ENCODE assay signal across 10 cellular contexts in genomic region chr18:58578835-58579560, GRCh38. TPM values are rescaled to one million over a fixed set of nuclear protein-coding genes. Genes with fewer than 3 reads are reported as not detected.
DNase-seq lines count a peak whose midpoint lies in the region; ATAC-seq, FAIRE-seq and TF ChIP-seq lines count a peak whose summit lies in the region.
"Had no signal": no experiment of that assay in that cellular context is flagged by ENCODE, and none has a peak within 500 bp of the region (broad histone marks: within the 10 kb centered on the region; RNA-seq: fewer than 3 reads in every experiment).

No MANE protein-coding gene starts in this region.

- ATAC-seq in GM12878 (peak; percentile 42), left lung (peak; percentile 45), HG03460 (IDR thresholded peaks at IDR 0.05; ENCODE audit: unreplicated experiment) (no peak)
- no peak for ATAC-seq in effector memory CD8-positive, alpha-beta T cell (replicated peaks)

- no peak for FAIRE-seq in GM12878 (lab: Jason Lieb, UNC)

- peaks cover 14 to 22% of the 10 kb centered on the region in 2 donors for H3K27me3 Mint-ChIP-seq in effector memory CD8-positive, alpha-beta T cell

- no peak for TF ChIP-seq RAD21 in GM12878 (IDR thresholded peaks at IDR 0.05; ENCODE audit: insufficient read depth, low read depth, low read length)

- DNase-seq in HFF-Myc (ENCODE audit: extremely low read depth, low read depth) (no peak), GM12878 (ENCODE audit: low read depth, low spot score) (no peak), left lung (no peak), GM13977 (ENCODE audit: low spot score) (no peak)
- DNase-seq in activated effector memory CD4-positive, alpha-beta T cell treated with anti-CD3 and anti-CD28 coated beads, Interleukin-2, amount 50 U/mL, for 16 hours, result no peak
- no peak for DNase-seq in effector memory CD8-positive, alpha-beta T cell
- DNase-seq: activated T-cell treated with anti-CD3 and anti-CD28 coated beads, Interleukin-2, amount 50 U/mL, for 1 hour; Peyer's patch had no signal

- H3K27me3 ChIP-seq in ACC112 (ENCODE audit: insufficient read depth, low read length) (no peaks in the 10 kb centered on the region), GM12878 (replicated peaks in 1 of 2; ENCODE audit: control insufficient read depth in 2 of 2, insufficient read depth in 2 of 2, low read length in 1 of 2) (no peaks in the 10 kb centered on the region), left lung (no peaks in the 10 kb centered on the region)
- H3K27me3 ChIP-seq: Peyer's patch had no signal

- no peaks in the 10 kb centered on the region for H3K79me2 ChIP-seq in ACC112 (ENCODE audit: control insufficient read depth, insufficient read depth, low read length, unreplicated experiment)
- no peaks in the 10 kb centered on the region for H3K79me2 ChIP-seq in GM12878 (ENCODE audit: control insufficient read depth, insufficient read depth, low read length)

- H3K4me2 ChIP-seq in GM12878 (ENCODE audit: control insufficient read depth, insufficient read depth), result no peak overlapping the region

- TF ChIP-seq CTCF in HFF-Myc (IDR thresholded peaks at IDR 0.05; ENCODE audit: low read depth, low read length, missing control alignments) (no peak), GM12878 (IDR thresholded peaks at IDR 0.05 in 2 of 3, conservative IDR thresholded peaks at IDR 0.05 in 1 of 3; ENCODE audit: control insufficient read depth in 2 of 3, extremely low read depth in 1 of 3, insufficient read depth in 1 of 3, low read depth in 3 of 3, low read length in 3 of 3) (no peak), left lung (IDR thresholded peaks at IDR 0.05) (no peak), GM13977 (IDR thresholded peaks at IDR 0.05; ENCODE audit: extremely low read depth, insufficient read depth, missing control alignments) (no peak)

- H4K20me1 ChIP-seq in GM12878 (ENCODE audit: control insufficient read depth, insufficient read depth), result no peaks in the 10 kb centered on the region

- CTCF ChIA-PET in GM12878 (lab: Yijun Ruan, JAX), result interaction anchor here (1.1 kb wide), 1 partner anchor 7 kb away, joined by 4 read pairs; no protein-coding TSS in a partner anchor

- H3K27ac Mint-ChIP-seq in effector memory CD8-positive, alpha-beta T cell, result no peak overlapping the region

- peak overlapping the region; percentile 83 for H3K27ac ChIP-seq in ACC112 (ENCODE audit: low read depth, low read length)
- no peak overlapping the region for H3K27ac ChIP-seq in GM12878 (ENCODE audit: control insufficient read depth, insufficient read depth)
- no peak overlapping the region for H3K27ac ChIP-seq in left lung
- H3K27ac ChIP-seq: Peyer's patch had no signal

- TF ChIP-seq POLR2A in GM12878 (IDR thresholded peaks at IDR 0.05; ENCODE audit: low read depth, low read length), result no peak

- H3K9me3 ChIP-seq in GM12878 (replicated peaks; ENCODE audit: control insufficient read depth, insufficient read depth, low read length) (peaks cover 6% of the 10 kb centered on the region; the same call in 2 of the 3 replicates), left lung (no peaks in the 10 kb centered on the region)
- H3K9me3 ChIP-seq: Peyer's patch had no signal

- H3K36me3 ChIP-seq in ACC112 (ENCODE audit: insufficient read depth, low read length) (no peaks in the 10 kb centered on the region), GM12878 (ENCODE audit: control insufficient read depth in 2 of 2, insufficient read depth in 2 of 2, low read length in 1 of 2) (no peaks in the 10 kb centered on the region), left lung (no peaks in the 10 kb centered on the region)
- H3K36me3 ChIP-seq: Peyer's patch had no signal

- RAD21 ChIA-PET in GM12878 (lab: Charles Lee; ENCODE audit: unreplicated experiment), result no interaction called here

- POLR2A ChIA-PET in GM12878 (lab: Charles Lee), result interaction anchor here (0.9 kb wide), 1 partner anchor 46 kb away, joined by 3 read pairs; no protein-coding TSS in a partner anchor

- H3K9me3 Mint-ChIP-seq in effector memory CD8-positive, alpha-beta T cell, result no peaks in the 10 kb centered on the region

- H3K4me3 ChIP-seq in ACC112 (ENCODE audit: low read depth, low read length) (peak overlapping the region; percentile 69), HFF-Myc (replicated peaks; ENCODE audit: low read depth, low read length) (peak overlapping the region; percentile 38), GM12878 (no peak overlapping the region), left lung (no peak overlapping the region)
- H3K4me3 ChIP-seq: Peyer's patch had no signal

- peaks cover 54% of the 10 kb centered on the region for H3K4me1 ChIP-seq in ACC112 (ENCODE audit: control insufficient read depth, insufficient read depth, low read length, unreplicated experiment)
- H3K4me1 ChIP-seq in GM12878 (ENCODE audit: control insufficient read depth, insufficient read depth, low read length), result no peaks in the 10 kb centered on the region
- H3K4me1 ChIP-seq in left lung, result no peaks in the 10 kb centered on the region
- H3K4me1 ChIP-seq: Peyer's patch had no signal

- intact Hi-C loops in GM12878 (cut with micrococcal nuclease; ENCODE audit: unreplicated experiment), result no loop called here
- intact Hi-C loops in left lung (cut with DNase I), result no loop called here

- H2AFZ ChIP-seq in ACC112 (ENCODE audit: low read length, unreplicated experiment) (peak overlapping the region; percentile 3), GM12878 (ENCODE audit: control insufficient read depth, low read depth, low read length) (no peak overlapping the region; the same call in 1 of the 2 replicates)

- SMC1A ChIA-PET in GM12878 (lab: Charles Lee; ENCODE audit: uncharacterized antibody, unreplicated experiment), result interaction anchor here (0.9 to 2.5 kb wide), 5 partner anchors 9 to 41 kb away, joined by 3 to 7 read pairs (median 4); no protein-coding TSS in a partner anchor

- H3K36me3 Mint-ChIP-seq in effector memory CD8-positive, alpha-beta T cell (ENCODE audit: insufficient read depth), result peaks cover 4% of the 10 kb centered on the region

- no peak overlapping the region for H3K4me3 Mint-ChIP-seq in effector memory CD8-positive, alpha-beta T cell

- WGBS in GM12878 (ENCODE audit: insufficient coverage, insufficient replicate concordance, low lambda C conversion rate, missing lambda C conversion rate), result 80% methylated on average over 8 of the region's 8 CpGs

- no peak for TF ChIP-seq EP300 in GM12878 (IDR thresholded peaks at IDR 0.05; ENCODE audit: borderline replicate concordance in 1 of 2, control insufficient read depth in 1 of 2, low read depth in 2 of 2, low read length in 2 of 2)

- TSS peak; percentile 56 for BruUV-seq in GM12878 (replicated peaks; lab: Mats Ljungman, UMichigan)

- H3K9ac ChIP-seq in GM12878 (ENCODE audit: control insufficient read depth, insufficient read depth, low read length), result no peak overlapping the region

- no peaks in the 10 kb centered on the region for H3K4me1 Mint-ChIP-seq in effector memory CD8-positive, alpha-beta T cell (ENCODE audit: low read depth in 2 of 2)

- in situ Hi-C loops in GM12878 (cut with MboI) (no loop called here), GM13977 (cut with MboI; ENCODE audit: low pct_unique_long_range_greater_than_20kb, low sequenced_read_pairs, unreplicated experiment) (no loop called here)

TF ChIP-seq in GM12878, 131 proteins besides CTCF, POLR2A, EP300 and RAD21 (continues in another document):
- TF ChIP-seq LARP7 (IDR thresholded peaks at IDR 0.05) (no peak), ATF7 (IDR thresholded peaks at IDR 0.05; ENCODE audit: low read depth) (no peak), TCF12 (IDR thresholded peaks at IDR 0.05; ENCODE audit: low read depth, low read length) (no peak), SIX5 (IDR thresholded peaks at IDR 0.05; ENCODE audit: low read depth, low read length, severe bottlenecking) (no peak), CHD2 (IDR thresholded peaks at IDR 0.05; ENCODE audit: borderline replicate concordance, low read depth, low read length) (no peak), STAT3 (IDR thresholded peaks at IDR 0.05; ENCODE audit: low read depth, low read length) (no peak), CEBPB (IDR thresholded peaks at IDR 0.05; ENCODE audit: borderline replicate concordance in 1 of 2, low read depth in 2 of 2, low read length in 2 of 2) (no peak), ZBED1 (IDR thresholded peaks at IDR 0.05; ENCODE audit: borderline replicate concordance) (no peak), PKNOX1 (IDR thresholded peaks at IDR 0.05) (no peak)

RNA-seq across cellular contexts. Expression of gene ALPK2, which starts 49.9 kb away (rescaled TPM):
- 28.8 and 29.7 TPM in 2 replicates for total RNA-seq in GM12878 (2013; cell fraction: nucleolus; rRNA removed)
- total RNA-seq in GM12878 (2014; rRNA removed), result 4.5 and 5.8 TPM in 2 replicates
- 8.1 and 8.5 TPM in 2 replicates for total RNA-seq in GM12878 (2014; rRNA removed; fragmentation: Illumina TruSeq; extraction: Trizol)
- total RNA-seq in GM12878 (2021), result 4.3 and 5.1 TPM in 2 replicates
- 2.5 TPM for polyA plus RNA-seq in GM12878 (2011; ENCODE audit: low read depth)
- polyA plus RNA-seq in GM12878 (2011; rRNA removed), result 27.4 and 36.5 TPM in 2 replicates
- 14.0 TPM in 2 replicates for polyA plus RNA-seq in GM12878 (2011; cell fraction: cytosol; rRNA removed)
- polyA plus RNA-seq in GM12878 (2011; cell fraction: nucleus; rRNA removed), result 68.7 and 99.5 TPM in 2 replicates
- 2.4 and 3.8 TPM in 2 replicates for polyA plus RNA-seq in GM12878 (2012)
- polyA plus RNA-seq in GM12878 (2014; fragmentation: Illumina TruSeq; extraction: Trizol), result 4.8 and 4.9 TPM in 2 replicates
- 1 to 10 TPM; 1.6 to 1.8 TPM for polyA plus RNA-seq in GM12878 (2014; fragmentation: Nextera tagmentation; extraction: Ambion mirVana)
- 3.4 TPM in 2 replicates for polyA plus RNA-seq in GM12878 (2014; rRNA removed)
- polyA plus RNA-seq in GM12878 (2016; fragmentation: Nextera tagmentation; extraction: Ambion mirVana), result 1 to 10 TPM; 5.1 to 6.0 TPM
- polyA minus RNA-seq in GM12878 (2011; rRNA and poly(A)+ RNA removed), result 53.4 and 56.6 TPM in 2 replicates
- 10.0 and 12.4 TPM in 2 replicates for polyA minus RNA-seq in GM12878 (2011; cell fraction: cytosol; rRNA and poly(A)+ RNA removed)
- polyA minus RNA-seq in GM12878 (2011; cell fraction: nucleus; rRNA and poly(A)+ RNA removed), result 96.9 and 97.0 TPM in 2 replicates
- 1 to 10 TPM in 1 of 2 donors, under 1 TPM in 1; 0.60 to 1.2 TPM for total RNA-seq in left lung

Comparison
In these comparisons a context has a peak if more than half of its experiments do, and no peak if none do; other contexts are left out.
1. H3K4me3 ChIP-seq: peak in ACC112 (single experiment) and HFF-Myc (single experiment); none in GM12878 (single experiment) and left lung (0 of 2).
2. ATAC-seq: peak in GM12878 (single experiment) and left lung (single experiment); none in HG03460 (single experiment) and effector memory CD8-positive, alpha-beta T cell (single experiment).